1 cellular context compared by ENCODE assay signal in the genomic region with DNA sequence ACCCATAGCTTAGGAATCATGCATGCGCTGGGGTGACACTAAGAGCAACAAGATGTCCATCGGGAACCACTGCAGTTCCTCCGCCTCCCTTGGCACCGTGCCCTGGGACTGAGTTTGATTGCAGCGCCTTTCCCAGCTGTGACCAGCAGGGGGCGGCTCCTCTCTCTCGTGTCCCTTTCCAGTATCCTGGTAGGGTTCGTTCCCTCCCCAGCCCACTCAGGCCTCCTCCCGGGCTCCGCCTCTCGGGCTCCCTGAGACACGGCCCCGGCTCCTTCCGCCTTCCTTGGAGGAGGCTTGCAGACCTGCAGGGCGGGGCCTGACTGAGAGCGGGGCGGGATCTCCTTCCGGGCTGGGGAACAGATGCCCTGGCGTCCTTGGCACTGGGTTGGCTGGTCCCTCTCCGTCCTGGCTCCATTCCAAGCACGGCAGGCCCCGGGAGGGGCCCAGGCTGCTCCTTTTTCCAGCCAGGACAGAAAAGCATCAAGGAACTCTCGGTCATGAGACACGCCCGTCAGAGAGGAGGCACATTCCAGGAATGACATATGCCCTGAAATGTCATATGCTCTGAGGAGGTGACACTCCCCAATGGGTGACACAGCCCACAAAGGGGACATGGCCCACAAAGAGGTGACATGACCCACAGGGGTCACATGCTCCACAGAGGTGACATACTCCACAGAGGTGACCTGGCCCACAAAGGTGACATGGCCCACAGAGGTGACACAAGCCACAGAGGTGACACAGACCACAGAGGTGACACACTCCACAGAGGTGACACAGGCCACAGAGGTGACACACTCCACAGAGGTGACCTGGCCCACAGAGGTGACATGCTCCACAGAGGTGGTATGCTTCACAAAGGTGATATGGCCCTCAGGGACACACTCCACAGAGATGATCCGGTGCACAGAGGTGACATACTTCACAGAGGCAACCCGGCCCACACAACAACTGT.
TF ChIP-seq lines count a peak whose summit lies in the region.

No MANE protein-coding gene starts in this region.

TF ChIP-seq in IMR-90, 13 proteins besides CTCF, POLR2A, EP300 and RAD21:
- TF ChIP-seq SMC3 (IDR thresholded peaks at IDR 0.05; ENCODE audit: low read depth, low read length), result peak; percentile 82
- TF ChIP-seq MXI1 (IDR thresholded peaks at IDR 0.05; ENCODE audit: borderline replicate concordance, low read depth, low read length), result no peak
- TF ChIP-seq MAFK (IDR thresholded peaks at IDR 0.05; ENCODE audit: low read depth, low read length), result 0 out of 2 replicates have a peak, but pooled peaks have one; percentile 9
- no peak for TF ChIP-seq CHD1 (IDR thresholded peaks at IDR 0.05; ENCODE audit: low read depth, low read length)
- TF ChIP-seq, protein P1, sequence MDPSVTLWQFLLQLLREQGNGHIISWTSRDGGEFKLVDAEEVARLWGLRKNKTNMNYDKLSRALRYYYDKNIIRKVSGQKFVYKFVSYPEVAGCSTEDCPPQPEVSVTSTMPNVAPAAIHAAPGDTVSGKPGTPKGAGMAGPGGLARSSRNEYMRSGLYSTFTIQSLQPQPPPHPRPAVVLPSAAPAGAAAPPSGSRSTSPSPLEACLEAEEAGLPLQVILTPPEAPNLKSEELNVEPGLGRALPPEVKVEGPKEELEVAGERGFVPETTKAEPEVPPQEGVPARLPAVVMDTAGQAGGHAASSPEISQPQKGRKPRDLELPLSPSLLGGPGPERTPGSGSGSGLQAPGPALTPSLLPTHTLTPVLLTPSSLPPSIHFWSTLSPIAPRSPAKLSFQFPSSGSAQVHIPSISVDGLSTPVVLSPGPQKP (IDR thresholded peaks at IDR 0.05; ENCODE audit: borderline replicate concordance, low read depth, low read length), result no peak
- no peak; the same call in none of the 2 replicates for TF ChIP-seq CEBPB (IDR thresholded peaks at IDR 0.05; ENCODE audit: low read depth, low read length)
- TF ChIP-seq, protein P2, sequence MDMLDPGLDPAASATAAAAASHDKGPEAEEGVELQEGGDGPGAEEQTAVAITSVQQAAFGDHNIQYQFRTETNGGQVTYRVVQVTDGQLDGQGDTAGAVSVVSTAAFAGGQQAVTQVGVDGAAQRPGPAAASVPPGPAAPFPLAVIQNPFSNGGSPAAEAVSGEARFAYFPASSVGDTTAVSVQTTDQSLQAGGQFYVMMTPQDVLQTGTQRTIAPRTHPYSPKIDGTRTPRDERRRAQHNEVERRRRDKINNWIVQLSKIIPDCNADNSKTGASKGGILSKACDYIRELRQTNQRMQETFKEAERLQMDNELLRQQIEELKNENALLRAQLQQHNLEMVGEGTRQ (IDR thresholded peaks at IDR 0.05; ENCODE audit: low read depth, low read length), result no peak
- no peak for TF ChIP-seq NFE2L2 (IDR thresholded peaks at IDR 0.05; ENCODE audit: low read depth, low read length)
- TF ChIP-seq RCOR1 (IDR thresholded peaks at IDR 0.05; ENCODE audit: insufficient replicate concordance, low read length), result no peak
- no peak for TF ChIP-seq FOS (IDR thresholded peaks at IDR 0.05; ENCODE audit: low read depth, low read length)
- peak; percentile 83 for TF ChIP-seq MAZ (IDR thresholded peaks at IDR 0.05; ENCODE audit: borderline replicate concordance, low read depth, low read length)
- TF ChIP-seq RFX5 (IDR thresholded peaks at IDR 0.05; ENCODE audit: low read depth, low read length), result no peak
- TF ChIP-seq BHLHE40 (IDR thresholded peaks at IDR 0.05; ENCODE audit: low read depth, low read length), result no peak
